In genomic region chr9:106880863-106881262, GRCh38 we compare ENCODE assay signal across 14 cellular contexts. TPM values are rescaled to one million over a fixed set of nuclear protein-coding genes. Genes with fewer than 3 reads are reported as not detected.
DNase-seq lines count a peak whose midpoint lies in the region; ATAC-seq and TF ChIP-seq lines count a peak whose summit lies in the region.
"Had no signal": no experiment of that assay in that cellular context is flagged by ENCODE, and none has a peak within 500 bp of the region (broad histone marks: within the 10 kb centered on the region; RNA-seq: fewer than 3 reads in every experiment).

No MANE protein-coding gene starts in this region.

- peak; percentile 64 for DNase-seq in HCEC 1CT
- peak; percentile 93 for DNase-seq in mammary epithelial cell
- DNase-seq in left cardiac atrium: peak; percentile 62
- peak; percentile 32 to 80 for DNase-seq in gastrocnemius medialis
- no peak for DNase-seq in NCI-H524 (lab: John Stamatoyannopoulos, UW)
- no peak for DNase-seq in DMS 273 treated with DMSO at 0.1 percent for 48 hours (lab: John Stamatoyannopoulos, UW)
- DNase-seq in HPDE6-E6E7 (ENCODE audit: extremely low spot score): no peak
- DNase-seq: activated CD4-positive, alpha-beta T cell treated with anti-CD3 and anti-CD28 coated beads, Interleukin-2, amount 50 U/mL, for 1 hour; AML-193; DMS153; nephron progenitor cell; OCI-M1; T-helper 1 cell had no signal

- CTCF ChIA-PET in mammary epithelial cell (lab: Charles Lee; ENCODE audit: low non-redundant PET): no interaction called here

- H3K4me3 ChIP-seq in mammary epithelial cell (replicated peaks in 1 of 3; ENCODE audit: insufficient read depth in 1 of 3, low read depth in 2 of 3, low read length in 3 of 3): no peak overlapping the region
- H3K4me3 ChIP-seq in gastrocnemius medialis: no peak overlapping the region

- no peaks in the 10 kb centered on the region for H3K9me3 ChIP-seq in mammary epithelial cell (replicated peaks; ENCODE audit: insufficient read depth, low read length)
- no peaks in the 10 kb centered on the region for H3K9me3 ChIP-seq in gastrocnemius medialis

- WGBS in mammary epithelial cell (ENCODE audit: low coverage, missing lambda C conversion rate): 16% methylated on average over 6 of the region's 6 CpGs

- peak overlapping the region; percentile 5 for H3K9ac ChIP-seq in mammary epithelial cell (ENCODE audit: insufficient read depth, low read length)

- dilution Hi-C loops in mammary epithelial cell (cut with HindIII; ENCODE audit: low sequenced_read_pairs): no loop called here

- H3K27me3 ChIP-seq in mammary epithelial cell (ENCODE audit: insufficient read depth, low read length) (no peaks in the 10 kb centered on the region), gastrocnemius medialis (no peaks in the 10 kb centered on the region)

- H3K79me2 ChIP-seq in mammary epithelial cell (ENCODE audit: insufficient read depth, low read length): peaks cover 92% of the 10 kb centered on the region

- ATAC-seq in left cardiac atrium: peak in 1 of 2 donors; percentile 56
- peak; percentile 35 to 61 for ATAC-seq in gastrocnemius medialis
- ATAC-seq in HG03565 (IDR thresholded peaks at IDR 0.05; ENCODE audit: unreplicated experiment): no peak

- peak overlapping the region; percentile 40 for H3K4me2 ChIP-seq in mammary epithelial cell (ENCODE audit: insufficient read depth, low read depth, low read length)

- TF ChIP-seq CTCF in mammary epithelial cell (conservative IDR thresholded peaks at IDR 0.05 in 1 of 2, IDR thresholded peaks at IDR 0.05 in 1 of 2; ENCODE audit: extremely low read depth in 1 of 2, insufficient read depth in 1 of 2, low read depth in 1 of 2, low read length in 2 of 2): no peak
- TF ChIP-seq CTCF in gastrocnemius medialis (IDR thresholded peaks at IDR 0.05 in 4 of 5, conservative IDR thresholded peaks at IDR 0.05 in 1 of 5): no peak

- peaks cover 65% of the 10 kb centered on the region for H3K4me1 ChIP-seq in mammary epithelial cell (ENCODE audit: insufficient read depth, low read length)
- H3K4me1 ChIP-seq in gastrocnemius medialis: peaks cover 79 to 81% of the 10 kb centered on the region in 2 donors

- H4K20me1 ChIP-seq in mammary epithelial cell (ENCODE audit: insufficient read depth, low read length): no peaks in the 10 kb centered on the region

- H3K27ac ChIP-seq in mammary epithelial cell (ENCODE audit: insufficient read depth, low read depth, low read length): peak overlapping the region; percentile 75
- peak overlapping the region; percentile 70 to 88 (median 75) for H3K27ac ChIP-seq in gastrocnemius medialis

- H2AFZ ChIP-seq in mammary epithelial cell (ENCODE audit: low read depth, low read length): no peak overlapping the region

- TF ChIP-seq POLR2A in gastrocnemius medialis (IDR thresholded peaks at IDR 0.05): no peak

- in situ Hi-C loops in mammary epithelial cell (cut with MboI; ENCODE audit: low sequenced_read_pairs in 2 of 2): no loop called here
- in situ Hi-C loops in gastrocnemius medialis (cut with MboI; ENCODE audit: low sequenced_read_pairs in 4 of 4): no loop called here

- no TSS peak for BruUV-seq in mammary epithelial cell (replicated peaks; lab: Mats Ljungman, UMichigan)

- H3K36me3 ChIP-seq in mammary epithelial cell (ENCODE audit: insufficient read depth, low read length) (no peaks in the 10 kb centered on the region), gastrocnemius medialis (no peaks in the 10 kb centered on the region)

- intact Hi-C loops in mammary epithelial cell (cut with micrococcal nuclease) (loop anchor here (5.0 kb wide), 1 partner anchor 36 kb away; no protein-coding TSS in a partner anchor), left cardiac atrium (cut with DNase I) (loop anchor here in 1 of 2 donors (5.0 kb wide), 1 partner anchor 41 kb away; no protein-coding TSS in a partner anchor), gastrocnemius medialis (cut with DNase I; ENCODE audit: low total_unique reads) (no loop called here)

RNA-seq across cellular contexts. Expression of gene ZNF462, which starts 17.9 kb away (rescaled TPM):
- total RNA-seq in mammary epithelial cell (10 to 100 TPM; 28.0 to 43.9 TPM), left cardiac atrium (10 to 100 TPM; 18.6 to 29.3 TPM), gastrocnemius medialis (10 to 100 TPM in 2 of 4 donors, 1 to 10 TPM in 2; 9.3 to 13.3 (median 11.4) TPM)
- 9.1 TPM for polyA plus RNA-seq in mammary epithelial cell
- polyA minus RNA-seq in mammary epithelial cell: 178 TPM

Comparison
In these comparisons a context has a peak if more than half of its experiments do, and no peak if none do; other contexts are left out.
1. DNase-seq: peak in HCEC 1CT (single experiment), mammary epithelial cell (single experiment), left cardiac atrium (single experiment) and gastrocnemius medialis (2 of 2); none in NCI-H524 (0 of 2), DMS 273 treated with DMSO at 0.1 percent for 48 hours (single experiment) and HPDE6-E6E7 (single experiment).